In the genomic region with DNA sequence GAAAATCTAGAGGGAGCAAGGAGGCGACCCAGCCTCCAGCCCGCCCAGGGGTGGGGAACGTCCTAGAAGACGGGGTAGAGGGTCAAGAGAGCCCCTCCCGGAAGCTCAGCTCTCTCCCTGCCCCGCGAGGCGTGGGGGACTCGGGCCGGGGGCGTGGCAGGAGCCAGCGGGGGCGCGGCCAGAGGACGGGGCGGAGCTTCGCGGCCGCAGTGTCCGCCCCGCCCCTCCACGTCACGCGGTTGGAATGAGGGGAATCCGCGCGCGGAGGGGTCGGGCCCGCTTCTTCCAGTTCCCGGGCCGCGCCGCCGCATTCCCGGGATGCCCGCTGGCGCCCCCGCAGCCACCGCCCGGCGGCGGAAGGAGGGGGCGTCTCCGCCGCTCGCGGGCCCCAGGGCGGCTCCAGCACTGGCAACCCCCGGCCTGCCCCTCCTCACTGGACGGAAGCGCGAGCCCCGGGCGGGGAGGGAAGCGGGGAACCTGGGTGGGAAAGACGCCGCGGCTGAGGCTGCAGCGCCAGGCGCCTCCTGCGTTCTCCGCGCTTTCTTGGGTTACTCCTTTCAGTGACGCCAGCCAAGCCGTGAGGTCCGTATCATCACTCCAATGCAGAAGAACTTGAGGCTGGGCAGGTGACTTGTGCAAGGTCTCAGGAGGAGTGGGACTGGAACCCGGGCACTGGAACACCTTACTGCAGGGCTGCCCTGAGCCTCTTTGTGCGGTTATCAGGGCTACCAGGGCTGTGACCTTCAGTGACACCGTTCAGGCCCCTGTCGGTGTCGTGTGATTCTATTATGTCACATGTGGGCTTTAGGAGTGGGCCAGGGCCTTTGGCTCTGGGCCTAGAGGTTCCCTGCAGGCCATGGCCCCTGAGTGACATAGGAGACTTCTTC, we compare ENCODE assay signal across 8 cellular contexts. TPM values are rescaled to one million over a fixed set of nuclear protein-coding genes. Genes with fewer than 3 reads are reported as not detected.
A peak's percentile ranks its signal among the peaks of the same experiment; 100 is the strongest.
DNase-seq lines count a peak whose midpoint lies in the region; ATAC-seq, FAIRE-seq and TF ChIP-seq lines count a peak whose summit lies in the region.

No MANE protein-coding gene starts in this region.

- H3K4me3 ChIP-seq in ascending aorta (peak overlapping the region; percentile 93 to 95), upper lobe of right lung (peak overlapping the region; percentile 67), WERI-Rb-1 (ENCODE audit: low read depth, low read length) (no peak overlapping the region)

- DNase-seq in GM12892 (ENCODE audit: insufficient read length) = peak; percentile 76
- DNase-seq in HPDE6-E6E7 (ENCODE audit: extremely low spot score) = peak; percentile 74
- DNase-seq in T-helper 1 cell = peak; percentile 58 to 74 (median 68)
- DNase-seq in ascending aorta (ENCODE audit: low spot score in 2 of 2) = peak; percentile 33 to 95
- peak; percentile 96 for DNase-seq in left ventricle myocardium superior
- DNase-seq in posterior cingulate gyrus = peak; percentile 61 to 97 (median 77)
- peak; percentile 94 for DNase-seq in upper lobe of right lung
- no peak for DNase-seq in WERI-Rb-1

- TF ChIP-seq CTCF in ascending aorta (IDR thresholded peaks at IDR 0.05) (peak in 1 of 3 experiments; percentile 5), upper lobe of right lung (IDR thresholded peaks at IDR 0.05) (no peak), WERI-Rb-1 (IDR thresholded peaks at IDR 0.05; ENCODE audit: low read depth, low read length) (no peak)

- H3K9me3 ChIP-seq in ascending aorta = no peaks in the 10 kb centered on the region
- no peaks in the 10 kb centered on the region for H3K9me3 ChIP-seq in upper lobe of right lung
- H3K9me3 ChIP-seq in WERI-Rb-1 (ENCODE audit: severe bottlenecking) = peaks cover 3% of the 10 kb centered on the region

- H3K27me3 ChIP-seq in ascending aorta = no peaks in the 10 kb centered on the region
- H3K27me3 ChIP-seq in upper lobe of right lung = no peaks in the 10 kb centered on the region
- H3K27me3 ChIP-seq in WERI-Rb-1 (ENCODE audit: insufficient read depth, low read depth, severe bottlenecking) = no peaks in the 10 kb centered on the region

- TF ChIP-seq POLR2A in GM12892 (IDR thresholded peaks at IDR 0.05; ENCODE audit: low read depth, low read length) = no peak

- H3K36me3 ChIP-seq in ascending aorta (peaks cover 8 to 11% of the 10 kb centered on the region in 2 donors), upper lobe of right lung (peaks cover 9% of the 10 kb centered on the region), WERI-Rb-1 (peaks cover 4% of the 10 kb centered on the region; the same call in 1 of the 2 replicates)

- H3K4me1 ChIP-seq in ascending aorta = peaks cover 16 to 54% of the 10 kb centered on the region in 2 donors
- peaks cover 66% of the 10 kb centered on the region for H3K4me1 ChIP-seq in upper lobe of right lung

- FAIRE-seq in GM12892 (lab: Jason Lieb, UNC) = peak; percentile 89

- intact Hi-C loops in ascending aorta (cut with DNase I) = loop anchor here (1.0 to 10.0 kb wide), 3 partner anchors 28 to 227 kb away; partner anchors contain the start of genes CRK, INPP5K and TLCD2
- intact Hi-C loops in left ventricle myocardium superior (cut with micrococcal nuclease) = no loop called here
- intact Hi-C loops in posterior cingulate gyrus (cut with DNase I) = no loop called here
- intact Hi-C loops in upper lobe of right lung (cut with DNase I) = no loop called here

- H3K27ac ChIP-seq in ascending aorta (peak overlapping the region; percentile 90 to 99), upper lobe of right lung (peak overlapping the region; percentile 91), WERI-Rb-1 (no peak overlapping the region)

- ATAC-seq in left ventricle myocardium superior (peak; percentile 73), upper lobe of right lung (peak; percentile 74)

RNA-seq across cellular contexts. Expression of gene MYO1C, which starts 4.3 kb away (rescaled TPM):
- polyA plus RNA-seq in GM12892 (2012; ENCODE audit: missing spikeins) = 38.4 TPM
- 251 TPM for total RNA-seq in ascending aorta
- 200 TPM for total RNA-seq in left ventricle myocardium superior
- 322 TPM for total RNA-seq in upper lobe of right lung

RNA-seq across cellular contexts. Expression of gene INPP5K, which starts 28.2 kb away (rescaled TPM):
- polyA plus RNA-seq in GM12892 (2012; ENCODE audit: missing spikeins) = 10.1 TPM
- 73.7 TPM for total RNA-seq in ascending aorta
- 39.1 TPM for total RNA-seq in left ventricle myocardium superior
- total RNA-seq in upper lobe of right lung = 69.8 TPM

RNA-seq across cellular contexts. Expression of gene CRK, which starts 32.1 kb away (rescaled TPM):
- 7.4 TPM for polyA plus RNA-seq in GM12892 (2012; ENCODE audit: missing spikeins)
- total RNA-seq in ascending aorta = 83.4 TPM
- 37.9 TPM for total RNA-seq in left ventricle myocardium superior
- total RNA-seq in upper lobe of right lung = 81.3 TPM
